1 cellular context compared by ENCODE assay signal in the genomic region with DNA sequence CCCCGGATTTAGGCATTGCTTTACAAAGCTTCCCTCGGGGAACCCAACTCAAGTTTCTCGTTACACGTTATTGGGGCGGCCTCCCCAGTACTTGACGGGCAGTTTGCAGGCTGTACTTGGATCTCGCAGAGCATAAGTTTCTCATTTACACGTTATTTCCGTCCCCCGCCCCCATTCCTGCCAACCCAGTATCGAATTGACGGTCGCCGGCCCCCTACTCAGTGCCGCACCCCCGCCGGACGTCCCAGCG.
A peak's percentile ranks its signal among the peaks of the same experiment; 100 is the strongest.
TF ChIP-seq lines count a peak whose summit lies in the region.

No MANE protein-coding gene starts in this region.

TF ChIP-seq in HEK293, 187 proteins besides CTCF, POLR2A, EP300 and RAD21 (continued from another document and continues in another):
- TF ChIP-seq, protein P1, sequence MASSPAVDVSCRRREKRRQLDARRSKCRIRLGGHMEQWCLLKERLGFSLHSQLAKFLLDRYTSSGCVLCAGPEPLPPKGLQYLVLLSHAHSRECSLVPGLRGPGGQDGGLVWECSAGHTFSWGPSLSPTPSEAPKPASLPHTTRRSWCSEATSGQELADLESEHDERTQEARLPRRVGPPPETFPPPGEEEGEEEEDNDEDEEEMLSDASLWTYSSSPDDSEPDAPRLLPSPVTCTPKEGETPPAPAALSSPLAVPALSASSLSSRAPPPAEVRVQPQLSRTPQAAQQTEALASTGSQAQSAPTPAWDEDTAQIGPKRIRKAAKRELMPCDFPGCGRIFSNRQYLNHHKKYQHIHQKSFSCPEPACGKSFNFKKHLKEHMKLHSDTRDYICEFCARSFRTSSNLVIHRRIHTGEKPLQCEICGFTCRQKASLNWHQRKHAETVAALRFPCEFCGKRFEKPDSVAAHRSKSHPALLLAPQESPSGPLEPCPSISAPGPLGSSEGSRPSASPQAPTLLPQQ (tag by site-specific recombination; IDR thresholded peaks at IDR 0.05), result no peak
- no peak for TF ChIP-seq FEZF1 (tag by site-specific recombination; IDR thresholded peaks at IDR 0.05)
- no peak for TF ChIP-seq SETDB1 (IDR thresholded peaks at IDR 0.05; ENCODE audit: insufficient read length, low read length)
- no peak for TF ChIP-seq ZFP69B (tag by site-specific recombination; IDR thresholded peaks at IDR 0.05)
- no peak for TF ChIP-seq TRIM28 (IDR thresholded peaks at IDR 0.05; ENCODE audit: borderline replicate concordance, low read length)
- TF ChIP-seq SCRT1 (tag by site-specific recombination; IDR thresholded peaks at IDR 0.05; ENCODE audit: borderline replicate concordance), result no peak
- no peak for TF ChIP-seq YY2 (tag by site-specific recombination; IDR thresholded peaks at IDR 0.05)
- no peak for TF ChIP-seq EGR2 (tag by site-specific recombination; IDR thresholded peaks at IDR 0.05; ENCODE audit: low read depth)
- no peak for TF ChIP-seq ZNF112 (tag by site-specific recombination; IDR thresholded peaks at IDR 0.05)
- 0 out of 2 replicates have a peak, but pooled peaks have one; percentile 14 for TF ChIP-seq ZNF423 (tag by site-specific recombination; IDR thresholded peaks at IDR 0.05)
- TF ChIP-seq, protein P2, sequence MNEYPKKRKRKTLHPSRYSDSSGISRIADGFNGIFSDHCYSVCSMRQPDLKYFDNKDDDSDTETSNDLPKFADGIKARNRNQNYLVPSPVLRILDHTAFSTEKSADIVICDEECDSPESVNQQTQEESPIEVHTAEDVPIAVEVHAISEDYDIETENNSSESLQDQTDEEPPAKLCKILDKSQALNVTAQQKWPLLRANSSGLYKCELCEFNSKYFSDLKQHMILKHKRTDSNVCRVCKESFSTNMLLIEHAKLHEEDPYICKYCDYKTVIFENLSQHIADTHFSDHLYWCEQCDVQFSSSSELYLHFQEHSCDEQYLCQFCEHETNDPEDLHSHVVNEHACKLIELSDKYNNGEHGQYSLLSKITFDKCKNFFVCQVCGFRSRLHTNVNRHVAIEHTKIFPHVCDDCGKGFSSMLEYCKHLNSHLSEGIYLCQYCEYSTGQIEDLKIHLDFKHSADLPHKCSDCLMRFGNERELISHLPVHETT (tag by site-specific recombination; IDR thresholded peaks at IDR 0.05), result no peak
- TF ChIP-seq ZBTB1 (tag by site-specific recombination; IDR thresholded peaks at IDR 0.05), result no peak
- no peak for TF ChIP-seq ZNF792 (tag by site-specific recombination; IDR thresholded peaks at IDR 0.05)
- no peak for TF ChIP-seq ZNF26 (tag by site-specific recombination; IDR thresholded peaks at IDR 0.05)
- no peak for TF ChIP-seq ZNF324 (tag by site-specific recombination; IDR thresholded peaks at IDR 0.05)
- TF ChIP-seq ZBTB10 (tag by site-specific recombination; IDR thresholded peaks at IDR 0.05), result peak; percentile 85
- no peak for TF ChIP-seq ZNF155 (tag by site-specific recombination; IDR thresholded peaks at IDR 0.05)
- TF ChIP-seq ZNF266 (tag by site-specific recombination; IDR thresholded peaks at IDR 0.05; ENCODE audit: low read depth), result no peak
- no peak for TF ChIP-seq SP2 (tag by site-specific recombination; IDR thresholded peaks at IDR 0.05)
- TF ChIP-seq ZNF529 (tag by site-specific recombination; IDR thresholded peaks at IDR 0.05; ENCODE audit: insufficient replicate concordance), result no peak
- TF ChIP-seq HOXC10 (CRISPR knock-in tag; IDR thresholded peaks at IDR 0.05), result no peak
- peak; percentile 71; the same call in 1 of the 2 replicates for TF ChIP-seq ZNF398 (tag by site-specific recombination; IDR thresholded peaks at IDR 0.05)
- no peak for TF ChIP-seq ZNF837 (tag by site-specific recombination; IDR thresholded peaks at IDR 0.05)
- TF ChIP-seq ZNF426 (tag by site-specific recombination; IDR thresholded peaks at IDR 0.05), result no peak
- no peak for TF ChIP-seq ZFP41 (tag by site-specific recombination; IDR thresholded peaks at IDR 0.05; ENCODE audit: borderline replicate concordance)
- no peak for TF ChIP-seq ZNF140 (tag by site-specific recombination; IDR thresholded peaks at IDR 0.05)
- no peak for TF ChIP-seq ZNF549 (tag by site-specific recombination; IDR thresholded peaks at IDR 0.05)
- TF ChIP-seq BCL11A (tag by site-specific recombination; IDR thresholded peaks at IDR 0.05; ENCODE audit: low read depth), result peak; percentile 53; the same call in 1 of the 2 replicates
- TF ChIP-seq ZNF560 (tag by site-specific recombination; IDR thresholded peaks at IDR 0.05; ENCODE audit: borderline replicate concordance), result no peak
- TF ChIP-seq ZXDB (tag by site-specific recombination; IDR thresholded peaks at IDR 0.05), result no peak
- TF ChIP-seq GLI4 (tag by site-specific recombination; IDR thresholded peaks at IDR 0.05), result no peak
- TF ChIP-seq ZNF394 (tag by site-specific recombination; IDR thresholded peaks at IDR 0.05; ENCODE audit: borderline replicate concordance), result 0 out of 2 replicates have a peak, but pooled peaks have one; percentile 8
- TF ChIP-seq ZNF391 (tag by site-specific recombination; IDR thresholded peaks at IDR 0.05; ENCODE audit: borderline replicate concordance, low read depth), result no peak
- no peak for TF ChIP-seq ZNF677 (tag by site-specific recombination; IDR thresholded peaks at IDR 0.05)
- TF ChIP-seq ZNF148 (tag by site-specific recombination; IDR thresholded peaks at IDR 0.05; ENCODE audit: borderline replicate concordance), result no peak
- no peak for TF ChIP-seq KLF16 (tag by site-specific recombination; IDR thresholded peaks at IDR 0.05)
- no peak for TF ChIP-seq REPIN1 (tag by site-specific recombination; IDR thresholded peaks at IDR 0.05; ENCODE audit: low read depth)
- TF ChIP-seq ZNF558 (tag by site-specific recombination; IDR thresholded peaks at IDR 0.05), result no peak
- no peak for TF ChIP-seq ZNF248 (tag by site-specific recombination; IDR thresholded peaks at IDR 0.05)
- no peak for TF ChIP-seq ZNF664 (tag by site-specific recombination; IDR thresholded peaks at IDR 0.05)
- TF ChIP-seq PRDM1 (tag by site-specific recombination; IDR thresholded peaks at IDR 0.05), result no peak
- no peak for TF ChIP-seq ZNF350 (tag by site-specific recombination; IDR thresholded peaks at IDR 0.05)
- TF ChIP-seq, protein P3, sequence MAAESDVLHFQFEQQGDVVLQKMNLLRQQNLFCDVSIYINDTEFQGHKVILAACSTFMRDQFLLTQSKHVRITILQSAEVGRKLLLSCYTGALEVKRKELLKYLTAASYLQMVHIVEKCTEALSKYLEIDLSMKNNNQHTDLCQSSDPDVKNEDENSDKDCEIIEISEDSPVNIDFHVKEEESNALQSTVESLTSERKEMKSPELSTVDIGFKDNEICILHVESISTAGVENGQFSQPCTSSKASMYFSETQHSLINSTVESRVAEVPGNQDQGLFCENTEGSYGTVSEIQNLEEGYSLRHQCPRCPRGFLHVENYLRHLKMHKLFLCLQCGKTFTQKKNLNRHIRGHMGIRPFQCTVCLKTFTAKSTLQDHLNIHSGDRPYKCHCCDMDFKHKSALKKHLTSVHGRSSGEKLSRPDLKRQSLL (tag by site-specific recombination; IDR thresholded peaks at IDR 0.05), result no peak
- TF ChIP-seq, protein P4, sequence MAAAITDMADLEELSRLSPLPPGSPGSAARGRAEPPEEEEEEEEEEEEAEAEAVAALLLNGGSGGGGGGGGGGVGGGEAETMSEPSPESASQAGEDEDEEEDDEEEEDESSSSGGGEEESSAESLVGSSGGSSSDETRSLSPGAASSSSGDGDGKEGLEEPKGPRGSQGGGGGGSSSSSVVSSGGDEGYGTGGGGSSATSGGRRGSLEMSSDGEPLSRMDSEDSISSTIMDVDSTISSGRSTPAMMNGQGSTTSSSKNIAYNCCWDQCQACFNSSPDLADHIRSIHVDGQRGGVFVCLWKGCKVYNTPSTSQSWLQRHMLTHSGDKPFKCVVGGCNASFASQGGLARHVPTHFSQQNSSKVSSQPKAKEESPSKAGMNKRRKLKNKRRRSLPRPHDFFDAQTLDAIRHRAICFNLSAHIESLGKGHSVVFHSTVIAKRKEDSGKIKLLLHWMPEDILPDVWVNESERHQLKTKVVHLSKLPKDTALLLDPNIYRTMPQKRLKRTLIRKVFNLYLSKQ (tag by site-specific recombination; IDR thresholded peaks at IDR 0.05; ENCODE audit: borderline replicate concordance), result no peak
- TF ChIP-seq ZNF202 (tag by site-specific recombination; IDR thresholded peaks at IDR 0.05; ENCODE audit: borderline replicate concordance), result no peak
- TF ChIP-seq PRDM10 (tag by site-specific recombination; IDR thresholded peaks at IDR 0.05), result no peak
- TF ChIP-seq ZFP3 (tag by site-specific recombination; IDR thresholded peaks at IDR 0.05; ENCODE audit: low read depth), result no peak
- no peak for TF ChIP-seq ZNF121 (tag by site-specific recombination; IDR thresholded peaks at IDR 0.05)
- no peak for TF ChIP-seq KLF8 (tag by site-specific recombination; IDR thresholded peaks at IDR 0.05)
